In genomic region chr2:29284671-29285070, GRCh38 we compare ENCODE assay signal across 8 cellular contexts.
"Had no signal": no experiment of that assay in that cellular context is flagged by ENCODE, and none has a peak within 500 bp of the region (broad histone marks: within the 10 kb centered on the region; RNA-seq: fewer than 3 reads in every experiment).

No MANE protein-coding gene starts in this region.

- FAIRE-seq: H1, H54 had no signal

- DNase-seq: GM23248, GOT3, H7, H9, HCEC 1CT, HFFc6 had no signal
